ENCODE assay signal across 8 cellular contexts in the genomic region with DNA sequence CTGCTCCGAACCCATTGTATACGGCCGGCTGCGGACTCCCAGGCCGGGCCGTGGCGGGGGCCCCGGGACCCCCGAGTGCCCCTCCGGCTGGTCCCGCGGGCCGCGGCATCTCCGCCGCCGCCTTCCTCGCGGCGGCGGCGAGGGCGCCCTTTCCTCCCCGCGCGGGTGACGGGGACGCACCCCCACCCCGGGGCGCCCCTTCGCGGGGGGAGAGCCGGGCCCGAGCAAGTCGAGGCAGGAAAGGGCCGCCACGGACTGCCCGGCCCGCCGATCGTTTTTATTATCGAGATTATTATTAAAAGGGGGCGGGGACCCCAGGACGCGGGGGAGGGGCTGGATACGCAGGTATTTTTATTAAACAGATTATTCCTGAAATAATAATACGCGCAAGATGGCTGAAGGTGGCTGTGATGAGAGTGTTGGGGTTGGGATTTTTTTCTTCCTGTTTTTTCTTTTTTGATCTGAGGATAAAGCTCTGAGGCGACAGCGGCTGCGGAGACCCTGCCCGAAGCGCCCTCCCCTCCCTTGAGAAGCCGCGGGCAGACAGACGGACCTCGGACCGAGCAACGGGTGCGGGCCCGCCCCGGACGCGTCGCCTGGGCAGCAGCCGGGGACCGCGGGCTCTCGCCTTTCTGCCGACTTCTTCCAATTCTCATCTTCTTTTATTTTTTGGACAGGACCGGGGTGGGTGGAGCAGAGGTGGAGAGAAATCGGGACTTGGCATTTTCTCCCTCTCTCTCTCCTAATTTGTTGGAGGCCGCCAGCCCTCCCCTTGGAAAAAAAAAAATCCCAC. TPM values are rescaled to one million over a fixed set of nuclear protein-coding genes. Genes with fewer than 3 reads are reported as not detected.
DNase-seq lines count a peak whose midpoint lies in the region; ATAC-seq and TF ChIP-seq lines count a peak whose summit lies in the region.

No MANE protein-coding gene starts in this region.

- peaks cover 20% of the 10 kb centered on the region for H3K4me1 ChIP-seq in BLaER1
- peaks cover 4% of the 10 kb centered on the region for H3K4me1 ChIP-seq in fibroblast of lung (ENCODE audit: control insufficient read depth, extremely low read depth, insufficient read depth, low read length)
- peaks cover 14 to 19% of the 10 kb centered on the region in 2 donors for H3K4me1 ChIP-seq in naive thymus-derived CD4-positive, alpha-beta T cell (ENCODE audit: control insufficient read depth in 2 of 2, insufficient read depth in 2 of 2, low read length in 2 of 2)

- no peaks in the 10 kb centered on the region for H3K27me3 ChIP-seq in BLaER1
- no peaks in the 10 kb centered on the region for H3K27me3 ChIP-seq in fibroblast of lung (ENCODE audit: control insufficient read depth, insufficient read depth, low read length)
- no peaks in the 10 kb centered on the region for H3K27me3 ChIP-seq in naive thymus-derived CD4-positive, alpha-beta T cell (ENCODE audit: control insufficient read depth in 2 of 2, insufficient read depth in 2 of 2, low read length in 2 of 2)

- peaks cover 22% of the 10 kb centered on the region for H3K4me1 Mint-ChIP-seq in activated T-helper 1 cell treated with anti-CD3 and anti-CD28 coated beads, Interleukin-12 subunit alpha, Interleukin-12 subunit beta, Interleukin-2, Interleukin-4 antibody, amounts not matched to agents 30 ng/mL and 10 ng/mL and 1 ng/mL, durations not matched to agents 14 hours and 24 hours and 36 hours (ENCODE audit: low read depth)
- peaks cover 19 to 36% (median 25%) of the 10 kb centered on the region in 7 donors for H3K4me1 Mint-ChIP-seq in naive thymus-derived CD4-positive, alpha-beta T cell

- ATAC-seq in GM21528 (IDR thresholded peaks at IDR 0.05; ENCODE audit: low FRiP score, unreplicated experiment) (peak; percentile 1), GM18870 (IDR thresholded peaks at IDR 0.05; ENCODE audit: unreplicated experiment) (no peak)
- peak; percentile 8 for ATAC-seq in naive thymus-derived CD4-positive, alpha-beta T cell

- peak overlapping the region; percentile 97 for H3K9ac ChIP-seq in BLaER1
- peak overlapping the region; percentile 75 for H3K9ac ChIP-seq in fibroblast of lung (ENCODE audit: insufficient read depth, low read length)

- peak overlapping the region; percentile 91 for H3K27ac Mint-ChIP-seq in activated T-helper 1 cell treated with anti-CD3 and anti-CD28 coated beads, Interleukin-12 subunit alpha, Interleukin-12 subunit beta, Interleukin-2, Interleukin-4 antibody, amounts not matched to agents 30 ng/mL and 10 ng/mL and 1 ng/mL, durations not matched to agents 14 hours and 24 hours and 36 hours
- H3K27ac Mint-ChIP-seq in naive thymus-derived CD4-positive, alpha-beta T cell, result peak overlapping the region; percentile 57 to 98 (median 95)

- H3K4me2 ChIP-seq in BLaER1 (peak overlapping the region; percentile 97), fibroblast of lung (ENCODE audit: extremely low read depth, insufficient read depth, low read length) (peak overlapping the region; percentile 81)

- no peak for TF ChIP-seq CTCF in fibroblast of lung (conservative IDR thresholded peaks at IDR 0.05 in 1 of 2, IDR thresholded peaks at IDR 0.05 in 1 of 2; ENCODE audit: low read depth in 1 of 2, low read length in 2 of 2)

- DNase-seq in NCI-H460 (ENCODE audit: extremely low read depth, low read depth) (peak; percentile 23), fibroblast of lung (ENCODE audit: low read depth in 2 of 2) (peak; percentile 65 to 74), ureter (ENCODE audit: low spot score) (peak; percentile 87)
- DNase-seq in activated T-helper 1 cell treated with anti-CD3 and anti-CD28 coated beads, Interleukin-12 subunit alpha, Interleukin-12 subunit beta, Interleukin-2, Interleukin-4 antibody, amounts not matched to agents 30 ng/mL and 10 ng/mL and 1 ng/mL, durations not matched to agents 14 hours and 24 hours and 36 hours (ENCODE audit: low spot score), result no peak
- peak in 7 of 9 donors; percentile 38 to 75 (median 73) for DNase-seq in naive thymus-derived CD4-positive, alpha-beta T cell

- POLR2A ChIA-PET in naive thymus-derived CD4-positive, alpha-beta T cell (lab: Charles Lee), result interaction anchor here (0.7 to 2.2 kb wide), 13 partner anchors 9 to 246 kb away, joined by 3 to 24 read pairs (median 5); partner anchors contain the start of genes ARL3, SFXN2 and WBP1L

- H3K36me3 ChIP-seq in BLaER1, result peaks cover 4% of the 10 kb centered on the region; the same call in 1 of the 2 replicates
- H3K36me3 ChIP-seq in fibroblast of lung (ENCODE audit: control insufficient read depth, insufficient read depth, low read length), result peaks cover 5% of the 10 kb centered on the region
- peaks cover 0 to 5% (median 0%) of the 10 kb centered on the region in 3 experiments for H3K36me3 ChIP-seq in naive thymus-derived CD4-positive, alpha-beta T cell (ENCODE audit: control insufficient read depth in 2 of 3, insufficient read depth in 3 of 3, low read length in 3 of 3)

- no peaks in the 10 kb centered on the region for H3K27me3 Mint-ChIP-seq in activated T-helper 1 cell treated with anti-CD3 and anti-CD28 coated beads, Interleukin-12 subunit alpha, Interleukin-12 subunit beta, Interleukin-2, Interleukin-4 antibody, amounts not matched to agents 30 ng/mL and 10 ng/mL and 1 ng/mL, durations not matched to agents 14 hours and 24 hours and 36 hours (ENCODE audit: insufficient read depth)
- peaks cover 0 to 6% (median 0%) of the 10 kb centered on the region in 5 donors for H3K27me3 Mint-ChIP-seq in naive thymus-derived CD4-positive, alpha-beta T cell

- peak overlapping the region; percentile 95 for H3K4me3 ChIP-seq in BLaER1
- H3K4me3 ChIP-seq in fibroblast of lung (replicated peaks in 1 of 4; ENCODE audit: control extremely low read depth in 1 of 4, insufficient read depth in 1 of 4, low read depth in 3 of 4, low read length in 4 of 4), result peak overlapping the region; percentile 58 to 81 (median 68)
- H3K4me3 ChIP-seq in naive thymus-derived CD4-positive, alpha-beta T cell (ENCODE audit: low read length), result peak overlapping the region; percentile 85

- peak overlapping the region; percentile 98 for H3K27ac ChIP-seq in BLaER1
- peak overlapping the region; percentile 81 for H3K27ac ChIP-seq in fibroblast of lung (ENCODE audit: insufficient read depth, low read length)
- peak overlapping the region; percentile 98 for H3K27ac ChIP-seq in naive thymus-derived CD4-positive, alpha-beta T cell (ENCODE audit: low read depth, low read length)

- intact Hi-C loops in activated T-helper 1 cell treated with anti-CD3 and anti-CD28 coated beads, Interleukin-12 subunit alpha, Interleukin-12 subunit beta, Interleukin-2, Interleukin-4 antibody, amounts not matched to agents 30 ng/mL and 10 ng/mL and 1 ng/mL, durations not matched to agents 14 hours and 24 hours and 36 hours (cut with micrococcal nuclease), result loop anchor here (1.0 to 5.0 kb wide), 12 partner anchors 72 to 824 kb away; partner anchors contain the start of genes ACTR1A, ARL3, BORCS7 and GBF1
- intact Hi-C loops in naive thymus-derived CD4-positive, alpha-beta T cell (cut with micrococcal nuclease), result loop anchor here (1.0 to 10.0 kb wide), 23 partner anchors 30 to 1622 kb away; partner anchors contain the start of genes ACTR1A (in 2 of the 2), ARL3 (in 2 of the 2), C10orf95 (in 2 of the 2) and NOLC1 (in 2 of the 2)

- H3K4me3 Mint-ChIP-seq in activated T-helper 1 cell treated with anti-CD3 and anti-CD28 coated beads, Interleukin-12 subunit alpha, Interleukin-12 subunit beta, Interleukin-2, Interleukin-4 antibody, amounts not matched to agents 30 ng/mL and 10 ng/mL and 1 ng/mL, durations not matched to agents 14 hours and 24 hours and 36 hours, result peak overlapping the region; percentile 90
- peak overlapping the region; percentile 91 to 97 (median 93) for H3K4me3 Mint-ChIP-seq in naive thymus-derived CD4-positive, alpha-beta T cell

- no peaks in the 10 kb centered on the region for H3K9me3 ChIP-seq in BLaER1
- no peaks in the 10 kb centered on the region for H3K9me3 ChIP-seq in fibroblast of lung (ENCODE audit: control insufficient read depth, insufficient read depth, low read depth, low read length)
- no peaks in the 10 kb centered on the region for H3K9me3 ChIP-seq in naive thymus-derived CD4-positive, alpha-beta T cell (ENCODE audit: control insufficient read depth in 2 of 3, low read length in 3 of 3)

- H4K20me1 ChIP-seq in BLaER1 (peaks cover 28% of the 10 kb centered on the region), fibroblast of lung (ENCODE audit: control insufficient read depth, extremely low read depth, insufficient read depth, low read length) (no peaks in the 10 kb centered on the region)

- H2AFZ ChIP-seq in fibroblast of lung (ENCODE audit: low read length), result no peak overlapping the region

- H3K79me2 ChIP-seq in fibroblast of lung (ENCODE audit: control insufficient read depth, insufficient read depth, low read length), result peaks cover 31% of the 10 kb centered on the region

- CTCF ChIA-PET in naive thymus-derived CD4-positive, alpha-beta T cell (lab: Charles Lee), result interaction anchor here (0.5 to 0.7 kb wide), 2 partner anchors 28 to 70 kb away, joined by 3 to 4 read pairs; no protein-coding TSS in a partner anchor

- no peaks in the 10 kb centered on the region for H3K9me3 Mint-ChIP-seq in activated T-helper 1 cell treated with anti-CD3 and anti-CD28 coated beads, Interleukin-12 subunit alpha, Interleukin-12 subunit beta, Interleukin-2, Interleukin-4 antibody, amounts not matched to agents 30 ng/mL and 10 ng/mL and 1 ng/mL, durations not matched to agents 14 hours and 24 hours and 36 hours
- no peaks in the 10 kb centered on the region for H3K9me3 Mint-ChIP-seq in naive thymus-derived CD4-positive, alpha-beta T cell

- peaks cover 18% of the 10 kb centered on the region for H3K36me3 Mint-ChIP-seq in activated T-helper 1 cell treated with anti-CD3 and anti-CD28 coated beads, Interleukin-12 subunit alpha, Interleukin-12 subunit beta, Interleukin-2, Interleukin-4 antibody, amounts not matched to agents 30 ng/mL and 10 ng/mL and 1 ng/mL, durations not matched to agents 14 hours and 24 hours and 36 hours (ENCODE audit: low read depth)
- peaks cover 0 to 16% (median 0%) of the 10 kb centered on the region in 5 donors for H3K36me3 Mint-ChIP-seq in naive thymus-derived CD4-positive, alpha-beta T cell

RNA-seq across cellular contexts. Expression of gene TRIM8, which starts 1.5 kb away (rescaled TPM):
- 36.9 and 42.6 TPM in 2 replicates for total RNA-seq in NCI-H460 (2014; rRNA removed; shearing (Covaris generic))
- 14.4 and 38.2 TPM in 2 replicates for polyA plus RNA-seq in NCI-H460 (2014; cell fraction: nucleus; rRNA removed)
- total RNA-seq in activated T-helper 1 cell treated with anti-CD3 and anti-CD28 coated beads, Interleukin-12 subunit alpha, Interleukin-12 subunit beta, Interleukin-2, Interleukin-4 antibody, amounts not matched to agents 30 ng/mL and 10 ng/mL and 1 ng/mL, durations not matched to agents 14 hours and 24 hours and 36 hours, result 108 and 111 TPM in 2 replicates
- total RNA-seq in fibroblast of lung (80.9 and 143 TPM in 2 replicates), ureter (137 TPM)
- polyA plus RNA-seq in fibroblast of lung, result 93.2 and 152 TPM in 2 replicates
- polyA plus RNA-seq in fibroblast of lung (2012), result 166 and 220 TPM in 2 replicates
- polyA minus RNA-seq in fibroblast of lung (ENCODE audit: low replicate concordance), result 118 and 164 TPM in 2 replicates
- 10 to 100 TPM; 55.2 to 88.7 (median 59.1) TPM for total RNA-seq in naive thymus-derived CD4-positive, alpha-beta T cell
- polyA plus RNA-seq in naive thymus-derived CD4-positive, alpha-beta T cell, result 10 to 100 TPM; 23.9 to 50.5 TPM
